Comparison of ENCODE assay signal across 24 cellular contexts in the genomic region with DNA sequence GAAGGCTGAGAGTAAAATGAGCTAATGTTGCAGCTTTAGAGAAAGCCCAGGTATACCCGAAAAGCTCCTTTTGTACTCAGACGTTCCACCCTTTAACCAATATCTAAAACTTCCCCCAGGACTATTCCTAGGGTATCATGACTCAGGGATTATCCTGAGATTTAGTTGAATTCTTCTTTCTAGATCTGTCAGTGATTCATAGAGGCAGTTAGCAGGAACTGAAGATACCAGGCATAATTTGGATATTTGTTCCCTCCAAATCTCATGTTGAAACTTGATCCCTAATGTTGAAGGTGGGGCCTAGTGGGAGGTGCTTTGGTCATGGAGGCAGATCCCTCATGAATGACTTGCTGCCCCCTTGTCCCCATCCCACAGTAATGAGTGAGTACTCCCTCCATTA.
DNase-seq lines count a peak whose midpoint lies in the region; FAIRE-seq and TF ChIP-seq lines count a peak whose summit lies in the region.
"Had no signal": no experiment of that assay in that cellular context is flagged by ENCODE, and none has a peak within 500 bp of the region (broad histone marks: within the 10 kb centered on the region; RNA-seq: fewer than 3 reads in every experiment).

No MANE protein-coding gene starts in this region.

- peaks cover 4% of the 10 kb centered on the region for H3K4me1 ChIP-seq in mesodermal cell (ENCODE audit: control insufficient read depth, insufficient read depth, low read length, poor library complexity, severe bottlenecking)
- H3K4me1 ChIP-seq: breast epithelium, colonic mucosa, neural progenitor cell, right lobe of liver had no signal

- no peaks in the 10 kb centered on the region for H3K4me1 Mint-ChIP-seq in T-helper 2 cell treated with Interferon-gamma antibody and Interleukin-4, amounts not matched to agents 5 μg/mL and 100 μg/mL, for 36 hours (ENCODE audit: low read depth)
- no peaks in the 10 kb centered on the region for H3K4me1 Mint-ChIP-seq in activated T-helper 2 cell treated with anti-CD3 and anti-CD28 coated beads, Interferon-gamma antibody, Interleukin-2, Interleukin-4, amounts not matched to agents 10 μg/mL and 5 μg/mL and 100 μg/mL, durations not matched to agents 14 hours and 24 hours and 36 hours (ENCODE audit: low read depth)
- H3K4me1 Mint-ChIP-seq: activated B cell treated with CpG ODN at 0.5 μM for 24 hours, neural progenitor cell had no signal

- no peaks in the 10 kb centered on the region for H3K36me3 Mint-ChIP-seq in T-helper 2 cell treated with Interferon-gamma antibody and Interleukin-4, amounts not matched to agents 5 μg/mL and 100 μg/mL, for 36 hours (ENCODE audit: low read depth)
- no peaks in the 10 kb centered on the region for H3K36me3 Mint-ChIP-seq in activated T-helper 2 cell treated with anti-CD3 and anti-CD28 coated beads, Interferon-gamma antibody, Interleukin-2, Interleukin-4, amounts not matched to agents 10 μg/mL and 5 μg/mL and 100 μg/mL, durations not matched to agents 14 hours and 24 hours and 36 hours (ENCODE audit: low read depth)
- H3K36me3 Mint-ChIP-seq: neural progenitor cell had no signal

- H3K27me3 ChIP-seq in MG63 (no peaks in the 10 kb centered on the region), bronchial epithelial cell (ENCODE audit: control insufficient read depth, insufficient read depth, low read length) (no peaks in the 10 kb centered on the region), WERI-Rb-1 (ENCODE audit: insufficient read depth, low read depth, severe bottlenecking) (no peaks in the 10 kb centered on the region)
- H3K27me3 ChIP-seq: breast epithelium, colonic mucosa, neural progenitor cell, right lobe of liver had no signal

- H3K4me3 ChIP-seq in MG63 (no peak overlapping the region), bronchial epithelial cell (ENCODE audit: low read depth, low read length) (no peak overlapping the region), mesodermal cell (ENCODE audit: extremely low read depth, insufficient read depth, low read length, poor library complexity, severe bottlenecking) (no peak overlapping the region), WERI-Rb-1 (ENCODE audit: low read depth, low read length) (no peak overlapping the region)
- H3K4me3 ChIP-seq: breast epithelium, colonic mucosa, GM23248, lung, neural progenitor cell, right lobe of liver had no signal

- H3K9me3 Mint-ChIP-seq in T-helper 2 cell treated with Interferon-gamma antibody and Interleukin-4, amounts not matched to agents 5 μg/mL and 100 μg/mL, for 36 hours = peaks cover 5% of the 10 kb centered on the region
- H3K9me3 Mint-ChIP-seq in activated T-helper 2 cell treated with anti-CD3 and anti-CD28 coated beads, Interferon-gamma antibody, Interleukin-2, Interleukin-4, amounts not matched to agents 10 μg/mL and 5 μg/mL and 100 μg/mL, durations not matched to agents 14 hours and 24 hours and 36 hours = peaks cover 4% of the 10 kb centered on the region
- H3K9me3 Mint-ChIP-seq: activated B cell treated with CpG ODN at 0.5 μM for 24 hours, neural progenitor cell had no signal

- H3K9me3 ChIP-seq in MG63 (no peaks in the 10 kb centered on the region), mesodermal cell (ENCODE audit: control insufficient read depth, low read length) (no peaks in the 10 kb centered on the region), WERI-Rb-1 (ENCODE audit: severe bottlenecking) (no peaks in the 10 kb centered on the region)
- H3K9me3 ChIP-seq: breast epithelium, colonic mucosa, right lobe of liver had no signal

- TF ChIP-seq CTCF in bronchial epithelial cell (IDR thresholded peaks at IDR 0.05; ENCODE audit: insufficient read depth, low read length, severe bottlenecking) (no peak), WERI-Rb-1 (IDR thresholded peaks at IDR 0.05; ENCODE audit: low read depth, low read length) (no peak)

- H3K4me3 Mint-ChIP-seq in T-helper 2 cell treated with Interferon-gamma antibody and Interleukin-4, amounts not matched to agents 5 μg/mL and 100 μg/mL, for 36 hours = no peak overlapping the region
- no peak overlapping the region for H3K4me3 Mint-ChIP-seq in activated T-helper 2 cell treated with anti-CD3 and anti-CD28 coated beads, Interferon-gamma antibody, Interleukin-2, Interleukin-4, amounts not matched to agents 10 μg/mL and 5 μg/mL and 100 μg/mL, durations not matched to agents 14 hours and 24 hours and 36 hours (ENCODE audit: low read depth)
- H3K4me3 Mint-ChIP-seq: activated B cell treated with CpG ODN at 0.5 μM for 24 hours; CD4-positive, alpha-beta T cell; neural progenitor cell had no signal

- H3K27ac Mint-ChIP-seq in T-helper 2 cell treated with Interferon-gamma antibody and Interleukin-4, amounts not matched to agents 5 μg/mL and 100 μg/mL, for 36 hours = no peak overlapping the region
- no peak overlapping the region for H3K27ac Mint-ChIP-seq in activated T-helper 2 cell treated with anti-CD3 and anti-CD28 coated beads, Interferon-gamma antibody, Interleukin-2, Interleukin-4, amounts not matched to agents 10 μg/mL and 5 μg/mL and 100 μg/mL, durations not matched to agents 14 hours and 24 hours and 36 hours
- H3K27ac Mint-ChIP-seq: activated B cell treated with CpG ODN at 0.5 μM for 24 hours; CD4-positive, alpha-beta T cell; neural progenitor cell had no signal

- intact Hi-C loops in activated T-helper 2 cell treated with anti-CD3 and anti-CD28 coated beads, Interferon-gamma antibody, Interleukin-2, Interleukin-4, amounts not matched to agents 10 μg/mL and 5 μg/mL and 100 μg/mL, durations not matched to agents 14 hours and 24 hours and 36 hours (cut with micrococcal nuclease) = no loop called here

- H3K36me3 ChIP-seq in MG63 (no peaks in the 10 kb centered on the region), bronchial epithelial cell (ENCODE audit: control insufficient read depth, insufficient read depth, low read length) (no peaks in the 10 kb centered on the region), mesodermal cell (ENCODE audit: control insufficient read depth, insufficient read depth, low read length) (no peaks in the 10 kb centered on the region), WERI-Rb-1 (no peaks in the 10 kb centered on the region)
- H3K36me3 ChIP-seq: breast epithelium, colonic mucosa, neural progenitor cell, right lobe of liver had no signal

- DNase-seq in ELR (ENCODE audit: low read depth) (peak; percentile 50), MG63 (peak; percentile 22), bronchial epithelial cell (ENCODE audit: low read depth) (peak; percentile 65), WERI-Rb-1 (no peak)
- no peak for DNase-seq in T-helper 2 cell treated with Interferon-gamma antibody and Interleukin-4, amounts not matched to agents 5 μg/mL and 100 μg/mL, for 36 hours (ENCODE audit: low spot score)
- DNase-seq in activated T-helper 2 cell treated with anti-CD3 and anti-CD28 coated beads, Interferon-gamma antibody, Interleukin-2, Interleukin-4, amounts not matched to agents 10 μg/mL and 5 μg/mL and 100 μg/mL, durations not matched to agents 14 hours and 24 hours and 36 hours (ENCODE audit: low spot score) = no peak
- DNase-seq: activated B cell treated with CpG ODN at 0.5 μM for 24 hours; activated effector memory CD4-positive, alpha-beta T cell treated with anti-CD3 and anti-CD28 coated beads, Interleukin-2, amount 50 U/mL, for 16 hours; CD4-positive, alpha-beta T cell; colonic mucosa; GM23248; Karpas-422; kidney glomerular epithelial cell; NCI-H1048; NCI-H187; NCI-H226; NCI-H774; posterior cingulate gyrus; right lobe of liver; stimulated activated naive CD8-positive, alpha-beta T cell treated with anti-CD3 and anti-CD28 coated beads, Interleukin-15, Interleukin-2, amounts not matched to agents 100 U/mL and 50 U/mL, for 24 hours had no signal

- FAIRE-seq in bronchial epithelial cell (lab: Jason Lieb, UNC) = no peak

- H3K27ac ChIP-seq in mesodermal cell (ENCODE audit: low read depth, low read length, severe bottlenecking) = peak overlapping the region; percentile 20
- no peak overlapping the region for H3K27ac ChIP-seq in WERI-Rb-1
- H3K27ac ChIP-seq: breast epithelium, colonic mucosa, GM23248, neural progenitor cell, right lobe of liver had no signal

- no peaks in the 10 kb centered on the region for H3K27me3 Mint-ChIP-seq in T-helper 2 cell treated with Interferon-gamma antibody and Interleukin-4, amounts not matched to agents 5 μg/mL and 100 μg/mL, for 36 hours (ENCODE audit: low read depth)
- no peaks in the 10 kb centered on the region for H3K27me3 Mint-ChIP-seq in activated T-helper 2 cell treated with anti-CD3 and anti-CD28 coated beads, Interferon-gamma antibody, Interleukin-2, Interleukin-4, amounts not matched to agents 10 μg/mL and 5 μg/mL and 100 μg/mL, durations not matched to agents 14 hours and 24 hours and 36 hours (ENCODE audit: low read depth)
- H3K27me3 Mint-ChIP-seq: activated B cell treated with CpG ODN at 0.5 μM for 24 hours; CD4-positive, alpha-beta T cell had no signal

- no CpG with 5 or more reads among the region's 2 CpGs for WGBS in mesodermal cell (ENCODE audit: insufficient coverage in 2 of 2), 2 experiments

Comparison
In these comparisons a context has a peak if more than half of its experiments do, and no peak if none do; other contexts are left out.
1. DNase-seq: peak in ELR (single experiment), MG63 (single experiment) and bronchial epithelial cell (single experiment); none in T-helper 2 cell treated with Interferon-gamma antibody and Interleukin-4, amounts not matched to agents 5 μg/mL and 100 μg/mL, for 36 hours (single experiment), WERI-Rb-1 (single experiment) and activated T-helper 2 cell treated with anti-CD3 and anti-CD28 coated beads, Interferon-gamma antibody, Interleukin-2, Interleukin-4, amounts not matched to agents 10 μg/mL and 5 μg/mL and 100 μg/mL, durations not matched to agents 14 hours and 24 hours and 36 hours (single experiment).